12 cellular contexts compared by ENCODE assay signal in genomic region chr13:20264271-20265018, GRCh38. TPM values are rescaled to one million over a fixed set of nuclear protein-coding genes. Genes with fewer than 3 reads are reported as not detected.
DNase-seq lines count a peak whose midpoint lies in the region; ATAC-seq and TF ChIP-seq lines count a peak whose summit lies in the region.
"Had no signal": no experiment of that assay in that cellular context is flagged by ENCODE, and none has a peak within 500 bp of the region (broad histone marks: within the 10 kb centered on the region; RNA-seq: fewer than 3 reads in every experiment).

No MANE protein-coding gene starts in this region.

- in situ Hi-C loops in GM13976 (cut with MboI; ENCODE audit: low sequenced_read_pairs, unreplicated experiment) (loop anchor here (10.0 kb wide), 1 partner anchor 60 kb away; no protein-coding TSS in a partner anchor), G401 (cut with HindIII; ENCODE audit: low sequenced_read_pairs) (no loop called here)

- DNase-seq in T-helper 17 cell, result no peak
- DNase-seq in GM13976 (ENCODE audit: low spot score), result no peak
- no peak for DNase-seq in DMS 273 (lab: John Stamatoyannopoulos, UW; ENCODE audit: unreplicated experiment)
- DNase-seq in G401 (ENCODE audit: low spot score), result no peak
- DNase-seq: activated gamma-delta T cell treated with Interleukin-2 at 50 U/mL for 16 hours, H7, mammary epithelial cell had no signal

- no peak for TF ChIP-seq CTCF in GM13976 (IDR thresholded peaks at IDR 0.05; ENCODE audit: borderline replicate concordance, control extremely low read depth, extremely low read depth, insufficient read depth, missing control alignments)

- peak overlapping the region; percentile 53 for H3K27ac Mint-ChIP-seq in T-helper 17 cell

- no peak overlapping the region for H3K4me3 Mint-ChIP-seq in T-helper 17 cell

- no peaks in the 10 kb centered on the region for H3K9me3 ChIP-seq in T-helper 17 cell (ENCODE audit: control insufficient read depth, low read length, poor library complexity, severe bottlenecking)

- peaks cover 42% of the 10 kb centered on the region for H3K27me3 Mint-ChIP-seq in T-helper 17 cell

- H3K36me3 Mint-ChIP-seq in T-helper 17 cell (ENCODE audit: low read depth), result peaks cover 2% of the 10 kb centered on the region

- no peaks in the 10 kb centered on the region for H3K4me1 Mint-ChIP-seq in T-helper 17 cell

- ATAC-seq in GM18868 (IDR thresholded peaks at IDR 0.05; ENCODE audit: unreplicated experiment), result peak; percentile 67
- ATAC-seq in GM21381 (IDR thresholded peaks at IDR 0.05; ENCODE audit: unreplicated experiment), result peak; percentile 98
- peak; percentile 87 for ATAC-seq in HG03045 (IDR thresholded peaks at IDR 0.05; ENCODE audit: unreplicated experiment)
- no peak for ATAC-seq in T-helper 17 cell

RNA-seq across cellular contexts. Expression of gene GJB6, which starts 32.3 kb away (rescaled TPM):
- 1 to 10 TPM; 1.3 to 3.3 TPM for total RNA-seq in T-helper 17 cell
- not detected in 2 replicates for total RNA-seq in G401 (2014; rRNA removed; shearing (Covaris generic))
- total RNA-seq: H7, M059J, pulmonary artery endothelial cell had no signal
